1 cellular context compared by ENCODE assay signal in genomic region chr7:111561659-111561908, GRCh38.
TF ChIP-seq lines count a peak whose summit lies in the region.

No MANE protein-coding gene starts in this region.

TF ChIP-seq in K562, 482 proteins besides CTCF, POLR2A, EP300 and RAD21 (continued from another document and continues in another):
- TF ChIP-seq ZEB2 (IDR thresholded peaks at IDR 0.05) (0 out of 2 replicates have a peak, but pooled peaks have one; percentile 44), SPI1 (IDR thresholded peaks at IDR 0.05; ENCODE audit: borderline replicate concordance, low read depth, low read length) (no peak), ATF3 (IDR thresholded peaks at IDR 0.05) (no peak), ATF3 (CRISPR knock-in tag; conservative IDR thresholded peaks at IDR 0.05) (0 out of 2 replicates have a peak, but pooled peaks have one; percentile 76), NELFE (IDR thresholded peaks at IDR 0.05; ENCODE audit: insufficient read depth, insufficient read length) (no peak), MTA1 (IDR thresholded peaks at IDR 0.05; ENCODE audit: borderline replicate concordance) (0 out of 2 replicates have a peak, but pooled peaks have one; percentile 47), MYNN (IDR thresholded peaks at IDR 0.05) (no peak), MYNN (CRISPR knock-in tag; IDR thresholded peaks at IDR 0.05) (no peak), ILK (tag; IDR thresholded peaks at IDR 0.05; ENCODE audit: borderline replicate concordance, low read depth) (no peak), ARID1B (IDR thresholded peaks at IDR 0.05) (no peak), ZNF165 (CRISPR knock-in tag; IDR thresholded peaks at IDR 0.05; ENCODE audit: borderline replicate concordance) (no peak), RHOXF2B (CRISPR knock-in tag; conservative IDR thresholded peaks at IDR 0.05) (no peak), DEAF1 (CRISPR knock-in tag; IDR thresholded peaks at IDR 0.05) (no peak), KDM2B (CRISPR knock-in tag; IDR thresholded peaks at IDR 0.05) (no peak), NCOA2 (IDR thresholded peaks at IDR 0.05; ENCODE audit: partially characterized antibody in 2 of 2) (no peak), TBL1XR1 (IDR thresholded peaks at IDR 0.05; ENCODE audit: low read length in 2 of 2) (no peak), MYC (IDR thresholded peaks at IDR 0.05; ENCODE audit: low read depth, low read length) (no peak), MYC (CRISPR knock-in tag; IDR thresholded peaks at IDR 0.05; ENCODE audit: borderline replicate concordance, low read depth) (no peak), NFIC (IDR thresholded peaks at IDR 0.05) (no peak), NFE2L1 (tag; IDR thresholded peaks at IDR 0.05; ENCODE audit: borderline replicate concordance, low read depth) (no peak), ZNF583 (CRISPR knock-in tag; IDR thresholded peaks at IDR 0.05) (no peak), ADNP (tag; IDR thresholded peaks at IDR 0.05) (no peak), PHF21A (IDR thresholded peaks at IDR 0.05; ENCODE audit: borderline replicate concordance, low read depth) (0 out of 2 replicates have a peak, but pooled peaks have one; percentile 70), DPF2 (IDR thresholded peaks at IDR 0.05) (0 out of 2 replicates have a peak, but pooled peaks have one; percentile 65), EGR1 (conservative IDR thresholded peaks at IDR 0.05) (no peak), XRCC5 (IDR thresholded peaks at IDR 0.05; ENCODE audit: low read depth, low read length) (no peak), RFX7 (CRISPR knock-in tag; IDR thresholded peaks at IDR 0.05) (no peak), GATA2 (CRISPR knock-in tag; IDR thresholded peaks at IDR 0.05) (peak; percentile 60; the same call in 1 of the 2 replicates), RERE (CRISPR knock-in tag; IDR thresholded peaks at IDR 0.05; ENCODE audit: borderline replicate concordance) (no peak), TAF7 (tag; IDR thresholded peaks at IDR 0.05) (no peak), ERF (CRISPR knock-in tag; IDR thresholded peaks at IDR 0.05) (no peak), ZNF146 (CRISPR knock-in tag; IDR thresholded peaks at IDR 0.05; ENCODE audit: unreplicated experiment) (no peak), ZKSCAN8 (CRISPR knock-in tag; IDR thresholded peaks at IDR 0.05) (no peak), PRMT5 (CRISPR knock-in tag; IDR thresholded peaks at IDR 0.05) (no peak), SRSF1 (IDR thresholded peaks at IDR 0.05; ENCODE audit: low read depth, low read length) (no peak), FOXP1 (CRISPR knock-in tag; IDR thresholded peaks at IDR 0.05) (no peak), PHB (CRISPR knock-in tag; IDR thresholded peaks at IDR 0.05) (no peak), CHD2 (IDR thresholded peaks at IDR 0.05; ENCODE audit: low read depth, low read length) (no peak), NFRKB (IDR thresholded peaks at IDR 0.05; ENCODE audit: low read depth) (peak; percentile 85), E2F1 (CRISPR knock-in tag; IDR thresholded peaks at IDR 0.05) (no peak), NFXL1 (CRISPR knock-in tag; IDR thresholded peaks at IDR 0.05) (no peak), ZNF57 (CRISPR knock-in tag; IDR thresholded peaks at IDR 0.05) (no peak), HNRNPLL (IDR thresholded peaks at IDR 0.05; ENCODE audit: low read depth, low read length, poor library complexity, severe bottlenecking) (no peak), KAT7 (CRISPR knock-in tag; IDR thresholded peaks at IDR 0.05; ENCODE audit: borderline replicate concordance) (peak; percentile 17; the same call in 1 of the 2 replicates), ATF7 (IDR thresholded peaks at IDR 0.05) (no peak), NBN (IDR thresholded peaks at IDR 0.05; ENCODE audit: low read depth) (no peak), HSF4 (CRISPR knock-in tag; IDR thresholded peaks at IDR 0.05; ENCODE audit: borderline replicate concordance) (0 out of 2 replicates have a peak, but pooled peaks have one; percentile 11), NR0B1 (IDR thresholded peaks at IDR 0.05; ENCODE audit: partially characterized antibody) (no peak), ETV5 (CRISPR knock-in tag; IDR thresholded peaks at IDR 0.05; ENCODE audit: low read depth) (peak; percentile 82), FOXA3 (CRISPR knock-in tag; conservative IDR thresholded peaks at IDR 0.05 in 1 of 2, IDR thresholded peaks at IDR 0.05 in 1 of 2) (no peak)
- TF ChIP-seq, protein P1, sequence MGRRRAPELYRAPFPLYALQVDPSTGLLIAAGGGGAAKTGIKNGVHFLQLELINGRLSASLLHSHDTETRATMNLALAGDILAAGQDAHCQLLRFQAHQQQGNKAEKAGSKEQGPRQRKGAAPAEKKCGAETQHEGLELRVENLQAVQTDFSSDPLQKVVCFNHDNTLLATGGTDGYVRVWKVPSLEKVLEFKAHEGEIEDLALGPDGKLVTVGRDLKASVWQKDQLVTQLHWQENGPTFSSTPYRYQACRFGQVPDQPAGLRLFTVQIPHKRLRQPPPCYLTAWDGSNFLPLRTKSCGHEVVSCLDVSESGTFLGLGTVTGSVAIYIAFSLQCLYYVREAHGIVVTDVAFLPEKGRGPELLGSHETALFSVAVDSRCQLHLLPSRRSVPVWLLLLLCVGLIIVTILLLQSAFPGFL (CRISPR knock-in tag; IDR thresholded peaks at IDR 0.05) = 0 out of 2 replicates have a peak, but pooled peaks have one; percentile 90
- TF ChIP-seq, protein P2, sequence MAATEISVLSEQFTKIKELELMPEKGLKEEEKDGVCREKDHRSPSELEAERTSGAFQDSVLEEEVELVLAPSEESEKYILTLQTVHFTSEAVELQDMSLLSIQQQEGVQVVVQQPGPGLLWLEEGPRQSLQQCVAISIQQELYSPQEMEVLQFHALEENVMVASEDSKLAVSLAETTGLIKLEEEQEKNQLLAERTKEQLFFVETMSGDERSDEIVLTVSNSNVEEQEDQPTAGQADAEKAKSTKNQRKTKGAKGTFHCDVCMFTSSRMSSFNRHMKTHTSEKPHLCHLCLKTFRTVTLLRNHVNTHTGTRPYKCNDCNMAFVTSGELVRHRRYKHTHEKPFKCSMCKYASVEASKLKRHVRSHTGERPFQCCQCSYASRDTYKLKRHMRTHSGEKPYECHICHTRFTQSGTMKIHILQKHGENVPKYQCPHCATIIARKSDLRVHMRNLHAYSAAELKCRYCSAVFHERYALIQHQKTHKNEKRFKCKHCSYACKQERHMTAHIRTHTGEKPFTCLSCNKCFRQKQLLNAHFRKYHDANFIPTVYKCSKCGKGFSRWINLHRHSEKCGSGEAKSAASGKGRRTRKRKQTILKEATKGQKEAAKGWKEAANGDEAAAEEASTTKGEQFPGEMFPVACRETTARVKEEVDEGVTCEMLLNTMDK (IDR thresholded peaks at IDR 0.05; ENCODE audit: borderline replicate concordance, insufficient read depth, low read depth, low read length, poor library complexity, severe bottlenecking) = no peak
- TF ChIP-seq, protein P3, sequence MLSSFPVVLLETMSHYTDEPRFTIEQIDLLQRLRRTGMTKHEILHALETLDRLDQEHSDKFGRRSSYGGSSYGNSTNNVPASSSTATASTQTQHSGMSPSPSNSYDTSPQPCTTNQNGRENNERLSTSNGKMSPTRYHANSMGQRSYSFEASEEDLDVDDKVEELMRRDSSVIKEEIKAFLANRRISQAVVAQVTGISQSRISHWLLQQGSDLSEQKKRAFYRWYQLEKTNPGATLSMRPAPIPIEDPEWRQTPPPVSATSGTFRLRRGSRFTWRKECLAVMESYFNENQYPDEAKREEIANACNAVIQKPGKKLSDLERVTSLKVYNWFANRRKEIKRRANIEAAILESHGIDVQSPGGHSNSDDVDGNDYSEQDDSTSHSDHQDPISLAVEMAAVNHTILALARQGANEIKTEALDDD (IDR thresholded peaks at IDR 0.05) = peak; percentile 61; the same call in 1 of the 2 replicates
- TF ChIP-seq, protein P4, sequence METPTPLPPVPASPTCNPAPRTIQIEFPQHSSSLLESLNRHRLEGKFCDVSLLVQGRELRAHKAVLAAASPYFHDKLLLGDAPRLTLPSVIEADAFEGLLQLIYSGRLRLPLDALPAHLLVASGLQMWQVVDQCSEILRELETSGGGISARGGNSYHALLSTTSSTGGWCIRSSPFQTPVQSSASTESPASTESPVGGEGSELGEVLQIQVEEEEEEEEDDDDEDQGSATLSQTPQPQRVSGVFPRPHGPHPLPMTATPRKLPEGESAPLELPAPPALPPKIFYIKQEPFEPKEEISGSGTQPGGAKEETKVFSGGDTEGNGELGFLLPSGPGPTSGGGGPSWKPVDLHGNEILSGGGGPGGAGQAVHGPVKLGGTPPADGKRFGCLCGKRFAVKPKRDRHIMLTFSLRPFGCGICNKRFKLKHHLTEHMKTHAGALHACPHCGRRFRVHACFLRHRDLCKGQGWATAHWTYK (CRISPR knock-in tag; IDR thresholded peaks at IDR 0.05) = no peak
- TF ChIP-seq, protein P5, sequence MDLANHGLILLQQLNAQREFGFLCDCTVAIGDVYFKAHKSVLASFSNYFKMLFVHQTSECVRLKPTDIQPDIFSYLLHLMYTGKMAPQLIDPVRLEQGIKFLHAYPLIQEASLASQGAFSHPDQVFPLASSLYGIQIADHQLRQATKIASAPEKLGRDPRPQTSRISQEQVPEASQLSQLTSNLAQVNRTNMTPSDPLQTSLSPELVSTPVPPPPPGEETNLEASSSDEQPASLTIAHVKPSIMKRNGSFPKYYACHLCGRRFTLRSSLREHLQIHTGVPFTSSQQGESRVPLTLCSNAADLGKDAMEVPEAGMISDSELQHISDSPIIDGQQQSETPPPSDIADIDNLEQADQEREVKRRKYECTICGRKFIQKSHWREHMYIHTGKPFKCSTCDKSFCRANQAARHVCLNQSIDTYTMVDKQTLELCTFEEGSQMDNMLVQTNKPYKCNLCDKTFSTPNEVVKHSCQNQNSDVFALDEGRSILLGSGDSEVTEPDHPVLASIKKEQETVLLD (IDR thresholded peaks at IDR 0.05) = no peak; the same call in 1 of the 2 replicates
